In genomic region chr6:36314221-36315014, GRCh38 we compare ENCODE assay signal across 14 cellular contexts. TPM values are rescaled to one million over a fixed set of nuclear protein-coding genes. Genes with fewer than 3 reads are reported as not detected.
DNase-seq lines count a peak whose midpoint lies in the region; ATAC-seq and TF ChIP-seq lines count a peak whose summit lies in the region.
"Had no signal": no experiment of that assay in that cellular context is flagged by ENCODE, and none has a peak within 500 bp of the region (broad histone marks: within the 10 kb centered on the region; RNA-seq: fewer than 3 reads in every experiment).

No MANE protein-coding gene starts in this region.

- peak overlapping the region; percentile 37 for H3K4me2 ChIP-seq in HCT116 (ENCODE audit: low read length)
- H3K4me2 ChIP-seq: SK-N-SH had no signal

- DNase-seq in A172 (ENCODE audit: low spot score), result peak; percentile 70
- DNase-seq in HCT116 (ENCODE audit: low read depth, low spot score), result peak; percentile 12
- peak; percentile 80 for DNase-seq in NOMO-1 treated with DMSO at 0.1 percent for 48 hours (lab: John Stamatoyannopoulos, UW; ENCODE audit: unreplicated experiment)
- peak; percentile 53 for DNase-seq in glomerular visceral epithelial cell (ENCODE audit: extremely low spot score)
- no peak for DNase-seq in activated naive CD4-positive, alpha-beta T cell (lab: John Stamatoyannopoulos, UW)
- no peak for DNase-seq in stimulated activated CD4-positive, alpha-beta T cell treated with anti-CD3 and anti-CD28 coated beads, Interleukin-1b, Interleukin-23, amount 100 ng/mL, for 48 hours
- DNase-seq in hypothalamus (lab: John Stamatoyannopoulos, UW), result no peak
- DNase-seq: activated CD4-positive, alpha-beta T cell treated with anti-CD3 and anti-CD28 coated beads, Interleukin-2, amount 10 ng/mL, durations not matched to agents 7 days and 5 days; naive B cell; NCI-H2029; SK-N-SH had no signal

- no peaks in the 10 kb centered on the region for H3K27me3 ChIP-seq in HCT116 (ENCODE audit: insufficient read depth, low read length)

- RAD21 ChIA-PET in HCT116 (lab: Charles Lee; ENCODE audit: low non-redundant PET in 1 of 2, low total read pairs in 2 of 2, uncharacterized antibody in 2 of 2, unreplicated experiment in 2 of 2), result no interaction called here

- no peak for TF ChIP-seq POLR2A in HCT116 (IDR thresholded peaks at IDR 0.05; ENCODE audit: borderline replicate concordance, extremely low read depth, insufficient read depth, insufficient read length)

- H2AFZ ChIP-seq in HCT116 (ENCODE audit: low read depth, low read length, poor library complexity, severe bottlenecking), result peak overlapping the region; percentile 24

- no TSS peak for BruUV-seq in HCT116 (replicated peaks; lab: Mats Ljungman, UMichigan)

- no peaks in the 10 kb centered on the region for H3K36me3 ChIP-seq in HCT116 (ENCODE audit: control insufficient read depth in 1 of 2, insufficient read depth in 2 of 2, low read length in 2 of 2)

- peaks cover 0 to 4% of the 10 kb centered on the region in 2 experiments; a peak in 1 of 4 replicates for H3K9me3 ChIP-seq in HCT116 (ENCODE audit: control insufficient read depth in 1 of 2, insufficient read depth in 1 of 2, low read depth in 1 of 2, low read length in 2 of 2)
- H3K9me3 ChIP-seq: SK-N-SH had no signal

- no peak for TF ChIP-seq CTCF in HCT116 (IDR thresholded peaks at IDR 0.05 in 2 of 3, conservative IDR thresholded peaks at IDR 0.05 in 1 of 3; ENCODE audit: borderline replicate concordance in 1 of 3, insufficient read depth in 1 of 3, low read depth in 2 of 3, low read length in 2 of 3)

- no peaks in the 10 kb centered on the region for H3K9me2 ChIP-seq in HCT116 (ENCODE audit: insufficient read depth)
- H3K9me2 ChIP-seq: SK-N-SH had no signal

- POLR2A ChIA-PET in HCT116 (lab: Charles Lee), result no interaction called here

- H3K79me2 ChIP-seq in HCT116 (ENCODE audit: insufficient read depth, low read length), result no peaks in the 10 kb centered on the region

- no peaks in the 10 kb centered on the region for H4K20me1 ChIP-seq in HCT116 (ENCODE audit: insufficient read depth)

- H3K27ac ChIP-seq in HCT116 (ENCODE audit: low read depth, low read length), result no peak overlapping the region

- peaks cover 5 to 16% of the 10 kb centered on the region in 2 experiments for H3K4me1 ChIP-seq in HCT116 (ENCODE audit: control insufficient read depth in 1 of 2, insufficient read depth in 2 of 2, low read length in 2 of 2)

- no peak overlapping the region for H3K9ac ChIP-seq in HCT116 (ENCODE audit: low read length)
- H3K9ac ChIP-seq: SK-N-SH had no signal

- no peak overlapping the region for H3K4me3 ChIP-seq in HCT116 (replicated peaks in 1 of 2; ENCODE audit: low read depth in 1 of 2, low read length in 2 of 2)
- H3K4me3 ChIP-seq: skin epidermis had no signal

- intact Hi-C loops in HCT116 (cut with micrococcal nuclease), result no loop called here

- ATAC-seq in HCT116, result peak; percentile 74
- no peak for ATAC-seq in HG03039 (IDR thresholded peaks at IDR 0.05; ENCODE audit: unreplicated experiment)

- no peak for TF ChIP-seq RAD21 in HCT116 (IDR thresholded peaks at IDR 0.05; ENCODE audit: low read depth)

- CTCF ChIA-PET in HCT116 (lab: Charles Lee), result interaction anchor here (1.3 kb wide), 1 partner anchor 12 kb away, joined by 8 read pairs; no protein-coding TSS in a partner anchor

TF ChIP-seq in HCT116, 20 proteins besides CTCF, POLR2A, EP300 and RAD21:
- TF ChIP-seq MAX (IDR thresholded peaks at IDR 0.05), result no peak
- TF ChIP-seq YY1 (IDR thresholded peaks at IDR 0.05; ENCODE audit: extremely low read depth, insufficient replicate concordance, low read depth, low read length), result no peak
- TF ChIP-seq REST (IDR thresholded peaks at IDR 0.05; ENCODE audit: low read depth), result no peak
- no peak for TF ChIP-seq SP1 (IDR thresholded peaks at IDR 0.05; ENCODE audit: low read depth)
- no peak for TF ChIP-seq ZBTB33 (IDR thresholded peaks at IDR 0.05; ENCODE audit: extremely low read depth, insufficient replicate concordance, low read length)
- no peak for TF ChIP-seq EGR1 (IDR thresholded peaks at IDR 0.05; ENCODE audit: low read depth)
- no peak for TF ChIP-seq CBX3 (IDR thresholded peaks at IDR 0.05; ENCODE audit: low read depth)
- no peak for TF ChIP-seq ZNF274 (IDR thresholded peaks at IDR 0.05; ENCODE audit: low read depth, low read length)
- TF ChIP-seq EZH2phosphoT487 (IDR thresholded peaks at IDR 0.05; ENCODE audit: borderline replicate concordance), result no peak
- TF ChIP-seq FOSL1 (IDR thresholded peaks at IDR 0.05; ENCODE audit: low read depth), result no peak
- TF ChIP-seq ELF1 (IDR thresholded peaks at IDR 0.05; ENCODE audit: borderline replicate concordance, low read depth), result no peak
- TF ChIP-seq SIN3A (IDR thresholded peaks at IDR 0.05; ENCODE audit: low read depth), result no peak

RNA-seq across cellular contexts. Expression of gene BNIP5, which starts 22.3 kb away (rescaled TPM):
- not detected in 2 replicates for total RNA-seq in A172 (2014; rRNA removed; shearing (Covaris generic))
- not detected for total RNA-seq in HCT116 (2021; ENCODE audit: unreplicated experiment)
- polyA plus RNA-seq in HCT116 (2012), result not detected in 2 replicates
- total RNA-seq: activated CD4-positive, alpha-beta T cell treated with anti-CD3 and anti-CD28 coated beads, Interleukin-2, amount 10 ng/mL, durations not matched to agents 7 days and 5 days had no signal
- polyA plus RNA-seq: BJ, SK-N-SH had no signal

RNA-seq across cellular contexts. Expression of gene PNPLA1, which starts 44.6 kb away (rescaled TPM):
- total RNA-seq in A172 (2014; rRNA removed; shearing (Covaris generic)), result not detected in 2 replicates
- 0.10 TPM for total RNA-seq in HCT116 (2021; ENCODE audit: unreplicated experiment)
- polyA plus RNA-seq in HCT116 (2012), result 0.17 and 0.25 TPM in 2 replicates
- total RNA-seq: activated CD4-positive, alpha-beta T cell treated with anti-CD3 and anti-CD28 coated beads, Interleukin-2, amount 10 ng/mL, durations not matched to agents 7 days and 5 days had no signal
- polyA plus RNA-seq: BJ, SK-N-SH had no signal

Comparison
In these comparisons a context has a peak if more than half of its experiments do, and no peak if none do; other contexts are left out.
1. DNase-seq: peak in A172 (single experiment), HCT116 (single experiment), NOMO-1 treated with DMSO at 0.1 percent for 48 hours (single experiment) and glomerular visceral epithelial cell (single experiment); none in activated naive CD4-positive, alpha-beta T cell (0 of 4), stimulated activated CD4-positive, alpha-beta T cell treated with anti-CD3 and anti-CD28 coated beads, Interleukin-1b, Interleukin-23, amount 100 ng/mL, for 48 hours (single experiment) and hypothalamus (0 of 51).